Comparison of ENCODE assay signal across 1 cellular context in genomic region chr17:8072727-8073461, GRCh38.
TF ChIP-seq lines count a peak whose summit lies in the region.

No MANE protein-coding gene starts in this region.

TF ChIP-seq in HepG2, 621 proteins besides CTCF, POLR2A, EP300 and RAD21:
- TF ChIP-seq ZC3H4 (CRISPR knock-in tag; IDR thresholded peaks at IDR 0.05; ENCODE audit: borderline replicate concordance), result no peak
- no peak for TF ChIP-seq ERF (CRISPR knock-in tag; IDR thresholded peaks at IDR 0.05)
- no peak for TF ChIP-seq NFATC3 (CRISPR knock-in tag; IDR thresholded peaks at IDR 0.05)
- no peak for TF ChIP-seq TBX3 (IDR thresholded peaks at IDR 0.05; ENCODE audit: borderline replicate concordance)
- TF ChIP-seq HMG20A (CRISPR knock-in tag; IDR thresholded peaks at IDR 0.05; ENCODE audit: borderline replicate concordance), result no peak
- no peak for TF ChIP-seq NFE2L2 (IDR thresholded peaks at IDR 0.05; ENCODE audit: low read length)
- no peak for TF ChIP-seq ZXDC (CRISPR knock-in tag; IDR thresholded peaks at IDR 0.05)
- peak; percentile 88 for TF ChIP-seq MNT (IDR thresholded peaks at IDR 0.05)
- TF ChIP-seq ZNF414 (CRISPR knock-in tag; IDR thresholded peaks at IDR 0.05), result no peak
- TF ChIP-seq BHLHE40 (IDR thresholded peaks at IDR 0.05; ENCODE audit: low read length), result no peak
- no peak for TF ChIP-seq ETS1 (CRISPR knock-in tag; IDR thresholded peaks at IDR 0.05)
- peak; percentile 4 for TF ChIP-seq AGO1 (IDR thresholded peaks at IDR 0.05; ENCODE audit: low read depth, low read length, poor library complexity, severe bottlenecking)
- no peak for TF ChIP-seq ZFP1 (CRISPR knock-in tag; IDR thresholded peaks at IDR 0.05)
- TF ChIP-seq AKNA (CRISPR knock-in tag; IDR thresholded peaks at IDR 0.05; ENCODE audit: borderline replicate concordance), result no peak
- no peak for TF ChIP-seq SSRP1 (CRISPR knock-in tag; IDR thresholded peaks at IDR 0.05)
- TF ChIP-seq MAX (IDR thresholded peaks at IDR 0.05), result no peak; the same call in 1 of the 2 replicates
- TF ChIP-seq SNRNP70 (IDR thresholded peaks at IDR 0.05; ENCODE audit: low read depth, low read length), result no peak
